In the genomic region with DNA sequence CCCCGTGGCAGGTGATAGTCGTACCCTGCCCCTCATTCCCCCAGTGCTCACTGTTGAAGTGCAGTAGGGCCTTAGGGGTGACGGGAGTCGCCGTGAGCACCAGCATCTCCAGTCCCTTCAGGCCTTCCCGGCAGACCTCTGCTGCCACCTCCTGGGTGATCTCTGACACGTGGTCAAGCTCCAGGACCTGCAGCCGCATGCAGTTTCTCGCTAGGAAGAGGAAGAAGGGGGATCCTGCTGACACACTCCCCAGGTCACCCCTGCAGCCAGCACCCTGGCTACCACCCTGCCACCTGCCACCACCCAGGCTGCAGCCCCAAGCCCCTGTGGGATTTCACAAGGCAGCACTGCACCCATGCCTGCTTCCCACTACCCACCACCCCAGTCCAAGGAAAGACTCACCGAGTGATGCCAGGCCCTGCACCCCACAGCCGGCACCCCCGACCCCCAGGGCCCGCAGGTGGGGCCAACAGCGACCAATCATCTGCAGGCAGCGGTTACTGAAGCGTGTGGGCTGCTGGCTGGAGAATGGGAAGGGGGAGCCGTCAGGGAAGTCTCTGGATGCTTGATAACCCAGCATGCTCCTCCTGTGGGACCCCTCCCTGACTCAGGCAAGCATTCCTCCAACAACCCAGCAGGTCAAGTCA, we compare ENCODE assay signal across 1 cellular context.
TF ChIP-seq lines count a peak whose summit lies in the region.

No MANE protein-coding gene starts in this region.

TF ChIP-seq in HepG2, 621 proteins besides CTCF, POLR2A, EP300 and RAD21 (continued from another document and continues in another):
- TF ChIP-seq IRF1 (CRISPR knock-in tag; IDR thresholded peaks at IDR 0.05; ENCODE audit: low read depth) (no peak), KDM3A (CRISPR knock-in tag; IDR thresholded peaks at IDR 0.05; ENCODE audit: low read depth) (peak; percentile 76; the same call in 1 of the 2 replicates), SNAPC2 (CRISPR knock-in tag; IDR thresholded peaks at IDR 0.05) (no peak), ZNF501 (CRISPR knock-in tag; IDR thresholded peaks at IDR 0.05) (no peak), ZFP36 (IDR thresholded peaks at IDR 0.05; ENCODE audit: borderline replicate concordance, low read depth, low read length, partially characterized antibody) (no peak), ZMAT3 (CRISPR knock-in tag; conservative IDR thresholded peaks at IDR 0.05) (no peak), ZNF441 (CRISPR knock-in tag; IDR thresholded peaks at IDR 0.05; ENCODE audit: borderline replicate concordance) (no peak), ZNF703 (CRISPR knock-in tag; IDR thresholded peaks at IDR 0.05; ENCODE audit: borderline replicate concordance) (no peak), PHB2 (IDR thresholded peaks at IDR 0.05; ENCODE audit: partially characterized antibody) (no peak), SRSF9 (IDR thresholded peaks at IDR 0.05; ENCODE audit: borderline replicate concordance, insufficient read depth, low read depth, low read length, poor library complexity, severe bottlenecking) (no peak), SIX4 (CRISPR knock-in tag; IDR thresholded peaks at IDR 0.05) (no peak), SMAD1 (CRISPR knock-in tag; IDR thresholded peaks at IDR 0.05; ENCODE audit: borderline replicate concordance, low read depth) (no peak; the same call in 1 of the 2 replicates), ZNF496 (CRISPR knock-in tag; IDR thresholded peaks at IDR 0.05; ENCODE audit: insufficient replicate concordance) (no peak), ASH2L (IDR thresholded peaks at IDR 0.05; ENCODE audit: insufficient read length, low read depth, low read length) (no peak), ZFYVE20 (CRISPR knock-in tag; IDR thresholded peaks at IDR 0.05; ENCODE audit: borderline replicate concordance, low read depth) (no peak), HOXA7 (CRISPR knock-in tag; IDR thresholded peaks at IDR 0.05) (no peak), RCOR2 (CRISPR knock-in tag; IDR thresholded peaks at IDR 0.05) (no peak), CENPT (CRISPR knock-in tag; IDR thresholded peaks at IDR 0.05; ENCODE audit: low read depth) (no peak), ZNF512B (CRISPR knock-in tag; IDR thresholded peaks at IDR 0.05; ENCODE audit: borderline replicate concordance) (no peak), ZFP36L2 (CRISPR knock-in tag; IDR thresholded peaks at IDR 0.05) (no peak), GZF1 (CRISPR knock-in tag; IDR thresholded peaks at IDR 0.05) (no peak), GTF2F1 (IDR thresholded peaks at IDR 0.05; ENCODE audit: low read length) (no peak), NRL (CRISPR knock-in tag; IDR thresholded peaks at IDR 0.05; ENCODE audit: borderline replicate concordance) (no peak), NFKBIZ (CRISPR knock-in tag; IDR thresholded peaks at IDR 0.05) (no peak), KLF12 (CRISPR knock-in tag; IDR thresholded peaks at IDR 0.05; ENCODE audit: borderline replicate concordance) (no peak), TBP (CRISPR knock-in tag; IDR thresholded peaks at IDR 0.05) (no peak), SYNCRIP (IDR thresholded peaks at IDR 0.05; ENCODE audit: insufficient read depth, low read depth, low read length) (no peak), DMAP1 (CRISPR knock-in tag; IDR thresholded peaks at IDR 0.05) (no peak), ZNF652 (CRISPR knock-in tag; IDR thresholded peaks at IDR 0.05; ENCODE audit: borderline replicate concordance, low read depth) (no peak), TFDP1 (CRISPR knock-in tag; IDR thresholded peaks at IDR 0.05; ENCODE audit: borderline replicate concordance) (peak; percentile 32; the same call in 1 of the 2 replicates), DDIT3 (CRISPR knock-in tag; IDR thresholded peaks at IDR 0.05) (no peak), ZIK1 (CRISPR knock-in tag; IDR thresholded peaks at IDR 0.05; ENCODE audit: borderline replicate concordance, low read depth) (no peak), TBX2 (CRISPR knock-in tag; IDR thresholded peaks at IDR 0.05; ENCODE audit: borderline replicate concordance) (0 out of 2 replicates have a peak, but pooled peaks have one; percentile 15), KIAA2018 (CRISPR knock-in tag; IDR thresholded peaks at IDR 0.05; ENCODE audit: borderline replicate concordance) (no peak), ZNF468 (CRISPR knock-in tag; IDR thresholded peaks at IDR 0.05) (no peak), NFIB (CRISPR knock-in tag; IDR thresholded peaks at IDR 0.05; ENCODE audit: borderline replicate concordance) (no peak)
- TF ChIP-seq, protein P1, sequence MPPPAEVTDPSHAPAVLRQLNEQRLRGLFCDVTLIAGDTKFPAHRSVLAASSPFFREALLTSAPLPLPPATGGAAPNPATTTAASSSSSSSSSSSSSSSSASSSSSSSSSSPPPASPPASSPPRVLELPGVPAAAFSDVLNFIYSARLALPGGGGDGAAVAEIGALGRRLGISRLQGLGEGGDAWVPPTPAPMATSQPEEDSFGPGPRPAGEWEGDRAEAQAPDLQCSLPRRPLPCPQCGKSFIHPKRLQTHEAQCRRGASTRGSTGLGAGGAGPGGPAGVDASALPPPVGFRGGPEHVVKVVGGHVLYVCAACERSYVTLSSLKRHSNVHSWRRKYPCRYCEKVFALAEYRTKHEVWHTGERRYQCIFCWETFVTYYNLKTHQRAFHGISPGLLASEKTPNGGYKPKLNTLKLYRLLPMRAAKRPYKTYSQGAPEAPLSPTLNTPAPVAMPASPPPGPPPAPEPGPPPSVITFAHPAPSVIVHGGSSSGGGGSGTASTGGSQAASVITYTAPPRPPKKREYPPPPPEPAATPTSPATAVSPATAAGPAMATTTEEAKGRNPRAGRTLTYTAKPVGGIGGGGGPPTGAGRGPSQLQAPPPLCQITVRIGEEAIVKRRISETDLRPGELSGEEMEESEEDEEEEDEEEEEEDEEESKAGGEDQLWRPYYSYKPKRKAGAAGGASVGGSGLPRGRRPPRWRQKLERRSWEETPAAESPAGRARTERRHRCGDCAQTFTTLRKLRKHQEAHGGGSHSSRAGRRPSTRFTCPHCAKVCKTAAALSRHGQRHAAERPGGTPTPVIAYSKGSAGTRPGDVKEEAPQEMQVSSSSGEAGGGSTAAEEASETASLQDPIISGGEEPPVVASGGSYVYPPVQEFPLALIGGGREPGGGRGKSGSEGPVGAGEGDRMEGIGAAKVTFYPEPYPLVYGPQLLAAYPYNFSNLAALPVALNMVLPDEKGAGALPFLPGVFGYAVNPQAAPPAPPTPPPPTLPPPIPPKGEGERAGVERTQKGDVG (CRISPR knock-in tag; IDR thresholded peaks at IDR 0.05; ENCODE audit: borderline replicate concordance), result peak; percentile 62; the same call in 1 of the 2 replicates
- TF ChIP-seq, protein P2, sequence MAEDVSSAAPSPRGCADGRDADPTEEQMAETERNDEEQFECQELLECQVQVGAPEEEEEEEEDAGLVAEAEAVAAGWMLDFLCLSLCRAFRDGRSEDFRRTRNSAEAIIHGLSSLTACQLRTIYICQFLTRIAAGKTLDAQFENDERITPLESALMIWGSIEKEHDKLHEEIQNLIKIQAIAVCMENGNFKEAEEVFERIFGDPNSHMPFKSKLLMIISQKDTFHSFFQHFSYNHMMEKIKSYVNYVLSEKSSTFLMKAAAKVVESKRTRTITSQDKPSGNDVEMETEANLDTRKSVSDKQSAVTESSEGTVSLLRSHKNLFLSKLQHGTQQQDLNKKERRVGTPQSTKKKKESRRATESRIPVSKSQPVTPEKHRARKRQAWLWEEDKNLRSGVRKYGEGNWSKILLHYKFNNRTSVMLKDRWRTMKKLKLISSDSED (CRISPR knock-in tag; IDR thresholded peaks at IDR 0.05), result no peak
- TF ChIP-seq, protein P3, sequence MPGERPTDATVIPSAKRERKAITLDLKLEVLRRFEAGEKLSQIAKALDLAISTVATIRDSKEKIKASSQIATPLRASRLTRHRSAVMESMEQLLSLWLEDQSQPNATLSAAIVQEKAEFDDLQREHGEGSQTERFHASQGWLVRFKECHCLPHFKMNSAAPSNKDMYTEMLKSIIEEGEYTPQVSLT (CRISPR knock-in tag; IDR thresholded peaks at IDR 0.05; ENCODE audit: borderline replicate concordance, low read depth), result no peak
- TF ChIP-seq, protein P4, sequence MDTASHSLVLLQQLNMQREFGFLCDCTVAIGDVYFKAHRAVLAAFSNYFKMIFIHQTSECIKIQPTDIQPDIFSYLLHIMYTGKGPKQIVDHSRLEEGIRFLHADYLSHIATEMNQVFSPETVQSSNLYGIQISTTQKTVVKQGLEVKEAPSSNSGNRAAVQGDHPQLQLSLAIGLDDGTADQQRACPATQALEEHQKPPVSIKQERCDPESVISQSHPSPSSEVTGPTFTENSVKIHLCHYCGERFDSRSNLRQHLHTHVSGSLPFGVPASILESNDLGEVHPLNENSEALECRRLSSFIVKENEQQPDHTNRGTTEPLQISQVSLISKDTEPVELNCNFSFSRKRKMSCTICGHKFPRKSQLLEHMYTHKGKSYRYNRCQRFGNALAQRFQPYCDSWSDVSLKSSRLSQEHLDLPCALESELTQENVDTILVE (CRISPR knock-in tag; IDR thresholded peaks at IDR 0.05), result no peak
